In the genomic region with DNA sequence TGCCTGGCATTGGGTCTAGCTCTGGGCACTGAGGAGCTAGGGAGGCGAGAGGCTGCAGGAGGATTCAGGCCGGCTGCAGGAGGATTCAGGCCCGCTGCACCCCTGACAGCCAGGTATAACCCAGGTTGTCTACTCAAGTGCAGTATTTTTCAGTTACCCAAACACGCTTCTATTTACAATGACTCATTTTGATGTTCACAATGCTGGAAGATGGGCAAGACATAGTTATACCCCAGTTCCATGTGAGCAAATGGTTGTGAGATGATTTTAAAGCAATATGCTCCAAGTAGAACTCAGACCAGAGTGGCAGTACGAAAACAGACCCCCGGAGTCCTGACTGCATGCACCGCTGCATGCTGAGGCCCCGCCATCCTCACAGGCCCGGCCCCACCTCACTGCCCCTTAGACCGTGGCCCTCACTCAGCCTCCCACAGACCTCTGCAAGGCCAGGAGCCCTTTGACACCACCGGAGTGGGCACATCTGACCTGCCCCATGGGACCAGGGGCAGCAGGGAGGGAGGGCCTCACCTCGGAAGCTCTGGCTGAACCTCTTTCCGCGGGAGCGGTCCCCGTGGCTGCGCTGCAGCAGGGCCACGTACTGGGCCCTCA, we compare ENCODE assay signal across 28 cellular contexts. TPM values are rescaled to one million over a fixed set of nuclear protein-coding genes. Genes with fewer than 3 reads are reported as not detected.
A peak's percentile ranks its signal among the peaks of the same experiment; 100 is the strongest.
DNase-seq lines count a peak whose midpoint lies in the region; ATAC-seq and TF ChIP-seq lines count a peak whose summit lies in the region.
"Had no signal": no experiment of that assay in that cellular context is flagged by ENCODE, and none has a peak within 500 bp of the region (broad histone marks: within the 10 kb centered on the region; RNA-seq: fewer than 3 reads in every experiment).

No MANE protein-coding gene starts in this region.

- no peak overlapping the region for H3K27ac ChIP-seq in SK-N-SH (ENCODE audit: low read depth in 2 of 2, low read length in 1 of 2)
- H3K27ac ChIP-seq: 22Rv1, cardiac muscle cell, KMS-11, left lung, thyroid gland had no signal

- no peak overlapping the region for H3K4me2 ChIP-seq in SK-N-SH
- H3K4me2 ChIP-seq: KMS-11, smooth muscle cell had no signal

- no peaks in the 10 kb centered on the region for H3K79me2 ChIP-seq in SK-N-SH (ENCODE audit: insufficient read depth)

- no peaks in the 10 kb centered on the region for H3K9me2 ChIP-seq in SK-N-SH

- TF ChIP-seq CTCF in SK-N-SH (IDR thresholded peaks at IDR 0.05) (no peak), WTC11 (IDR thresholded peaks at IDR 0.05) (no peak), mesothelial cell of epicardium (IDR thresholded peaks at IDR 0.05; ENCODE audit: unreplicated experiment) (no peak)

- H3K4me1 Mint-ChIP-seq in WTC11 (peaks cover 48% of the 10 kb centered on the region), mesothelial cell of epicardium (peaks cover 3% of the 10 kb centered on the region)
- H3K4me1 Mint-ChIP-seq in stimulated activated memory B cell treated with anti-CD40 and anti-IgM and Interleukin-4, amounts not matched to agents 10 μg/mL and 1 μg/mL and 100 μg/mL, for 72 hours = peaks cover 9% of the 10 kb centered on the region

- no peaks in the 10 kb centered on the region for H3K9me3 Mint-ChIP-seq in WTC11
- H3K9me3 Mint-ChIP-seq in mesothelial cell of epicardium = no peaks in the 10 kb centered on the region
- H3K9me3 Mint-ChIP-seq in stimulated activated memory B cell treated with anti-CD40 and anti-IgM and Interleukin-4, amounts not matched to agents 10 μg/mL and 1 μg/mL and 100 μg/mL, for 72 hours = no peaks in the 10 kb centered on the region
- H3K9me3 Mint-ChIP-seq: activated T-cell treated with anti-CD3 and anti-CD28 coated beads, Interleukin-2, amount 50 U/mL, for 24 hours; dendritic cell treated with granulocyte-macrophage colony-stimulating factor and Interleukin-4, amounts not matched to agents 40 ng/mL and 50 ng/mL, for 4 days had no signal

- no peaks in the 10 kb centered on the region; a peak in 1 of 4 replicates for H3K4me1 ChIP-seq in SK-N-SH (ENCODE audit: control insufficient read depth in 1 of 2, insufficient read depth in 2 of 2, low read depth in 1 of 2, low read length in 1 of 2)

- H3K27me3 ChIP-seq in SK-N-SH (ENCODE audit: insufficient read depth) = no peaks in the 10 kb centered on the region
- H3K27me3 ChIP-seq: cardiac muscle cell, thyroid gland had no signal

- no peak for TF ChIP-seq EP300 in SK-N-SH (IDR thresholded peaks at IDR 0.05; ENCODE audit: borderline replicate concordance in 1 of 2, low read depth in 1 of 2, low read length in 1 of 2)

- H3K9me3 ChIP-seq in SK-N-SH = no peaks in the 10 kb centered on the region
- H3K9me3 ChIP-seq: left lung, thyroid gland had no signal

- no peak overlapping the region for H3K4me3 ChIP-seq in SK-N-SH (ENCODE audit: low read depth in 2 of 2, low read length in 1 of 2)
- H3K4me3 ChIP-seq: cardiac muscle cell, left lung, smooth muscle cell, thyroid gland had no signal

- H4K20me1 ChIP-seq in SK-N-SH (ENCODE audit: insufficient read depth) = no peaks in the 10 kb centered on the region

- 86% methylated on average over 8 of the region's 18 CpGs for WGBS in SK-N-SH (ENCODE audit: low lambda C conversion rate)

- peak; percentile 13; the same call in 1 of the 3 replicates for ATAC-seq in SK-N-SH treated with all-trans-retinoic acid at 6 μM for 48 hours
- ATAC-seq in WTC11 = no peak
- ATAC-seq in stimulated activated memory B cell treated with anti-CD40 and anti-IgM and Interleukin-4, amounts not matched to agents 10 μg/mL and 1 μg/mL and 100 μg/mL, for 72 hours = peak; percentile 21
- no peak for ATAC-seq in GM19328 (IDR thresholded peaks at IDR 0.05; ENCODE audit: unreplicated experiment)
- ATAC-seq: activated CD4-positive, CD25-positive, alpha-beta regulatory T cell treated with anti-CD3 and anti-CD28 coated beads, Interleukin-2, amount 50 U/mL, for 24 hours had no signal

- H3F3A ChIP-seq in SK-N-SH (replicated peaks; ENCODE audit: insufficient read depth) = no peaks in the 10 kb centered on the region

- H3K27ac Mint-ChIP-seq in WTC11 (peak overlapping the region; percentile 72; the same call in 1 of the 2 replicates), mesothelial cell of epicardium (no peak overlapping the region)
- no peak overlapping the region for H3K27ac Mint-ChIP-seq in stimulated activated memory B cell treated with anti-CD40 and anti-IgM and Interleukin-4, amounts not matched to agents 10 μg/mL and 1 μg/mL and 100 μg/mL, for 72 hours
- H3K27ac Mint-ChIP-seq: activated T-cell treated with anti-CD3 and anti-CD28 coated beads, Interleukin-2, amount 50 U/mL, for 24 hours; dendritic cell treated with granulocyte-macrophage colony-stimulating factor and Interleukin-4, amounts not matched to agents 40 ng/mL and 50 ng/mL, for 4 days had no signal

- peak overlapping the region; percentile 69 for H3K4me3 Mint-ChIP-seq in WTC11
- H3K4me3 Mint-ChIP-seq in mesothelial cell of epicardium = peak overlapping the region; percentile 46
- H3K4me3 Mint-ChIP-seq in stimulated activated memory B cell treated with anti-CD40 and anti-IgM and Interleukin-4, amounts not matched to agents 10 μg/mL and 1 μg/mL and 100 μg/mL, for 72 hours = no peak overlapping the region
- H3K4me3 Mint-ChIP-seq: activated T-cell treated with anti-CD3 and anti-CD28 coated beads, Interleukin-2, amount 50 U/mL, for 24 hours; dendritic cell treated with granulocyte-macrophage colony-stimulating factor and Interleukin-4, amounts not matched to agents 40 ng/mL and 50 ng/mL, for 4 days had no signal

- TF ChIP-seq RAD21 in SK-N-SH (IDR thresholded peaks at IDR 0.05; ENCODE audit: low read length) = no peak

- CTCF ChIA-PET in SK-N-SH (lab: Yijun Ruan, JAX) (interaction anchor here (2.0 to 2.1 kb wide), 2 partner anchors 11 to 414 kb away, joined by 7 read pairs; no protein-coding TSS in a partner anchor), WTC11 (lab: Charles Lee) (interaction anchor here (0.7 to 4.3 kb wide), 11 partner anchors 10 to 413 kb away, joined by 3 to 21 read pairs (median 6); no protein-coding TSS in a partner anchor)

- H3K27me3 Mint-ChIP-seq in WTC11 (ENCODE audit: low read depth) = no peaks in the 10 kb centered on the region; the same call in 1 of the 2 replicates
- peaks cover 11% of the 10 kb centered on the region for H3K27me3 Mint-ChIP-seq in mesothelial cell of epicardium (ENCODE audit: low read depth)
- H3K27me3 Mint-ChIP-seq in stimulated activated memory B cell treated with anti-CD40 and anti-IgM and Interleukin-4, amounts not matched to agents 10 μg/mL and 1 μg/mL and 100 μg/mL, for 72 hours = no peaks in the 10 kb centered on the region
- H3K27me3 Mint-ChIP-seq: activated T-cell treated with anti-CD3 and anti-CD28 coated beads, Interleukin-2, amount 50 U/mL, for 24 hours had no signal

- TF ChIP-seq POLR2A in erythroblast (IDR thresholded peaks at IDR 0.05; ENCODE audit: low read length) = no peak

- no peak for DNase-seq in SK-N-SH
- DNase-seq in WTC11 (ENCODE audit: low spot score) = no peak
- DNase-seq in mesothelial cell of epicardium (ENCODE audit: low spot score in 2 of 2, unreplicated experiment in 2 of 2) = no peak
- DNase-seq in erythroblast (lab: John Stamatoyannopoulos, UW) = no peak
- no peak for DNase-seq in activated CD4-positive, CD25-positive, alpha-beta regulatory T cell treated with anti-CD3 and anti-CD28 coated beads, Interleukin-2, amount 50 U/mL, for 72 hours
- DNase-seq: activated T-cell treated with anti-CD3 and anti-CD28 coated beads, Interleukin-2, amount 50 U/mL, for 24 hours; amygdala; COR-L47; HCEC 1CT; head of caudate nucleus; left lung; NCI-H2171 treated with DMSO at 0.1 percent for 48 hours; NCI-H524 treated with DMSO at 0.1 percent for 48 hours; stimulated activated CD4-positive, alpha-beta T cell treated with anti-CD3 and anti-CD28 coated beads, Interleukin-2, amount 100 ng/mL, for 48 hours; stimulated activated naive CD4-positive, alpha-beta T cell treated with Interleukin-2 at 50 U/mL for 16 hours; thyroid gland had no signal

- POLR2A ChIA-PET in SK-N-SH (lab: Yijun Ruan, JAX) = no interaction called here
- POLR2A ChIA-PET in WTC11 (lab: Charles Lee) = interaction anchor here (0.5 to 1.2 kb wide), 2 partner anchors 36 to 401 kb away, joined by 3 to 5 read pairs; partner anchors contain the start of gene PYCR2

- H3K36me3 Mint-ChIP-seq in WTC11 (0 out of 2 replicates have a peak, but pooled peaks cover 4% of the 10 kb centered on the region), mesothelial cell of epicardium (no peaks in the 10 kb centered on the region)
- no peaks in the 10 kb centered on the region for H3K36me3 Mint-ChIP-seq in stimulated activated memory B cell treated with anti-CD40 and anti-IgM and Interleukin-4, amounts not matched to agents 10 μg/mL and 1 μg/mL and 100 μg/mL, for 72 hours

- H2AFZ ChIP-seq in SK-N-SH (ENCODE audit: low read depth) = no peak overlapping the region

- no peaks in the 10 kb centered on the region for H3K36me3 ChIP-seq in SK-N-SH (replicated peaks in 1 of 2; ENCODE audit: control insufficient read depth in 1 of 2, insufficient read depth in 2 of 2, low read length in 1 of 2)
- H3K36me3 ChIP-seq: cardiac muscle cell, left lung, thyroid gland had no signal

- H3K9ac ChIP-seq in SK-N-SH = no peak overlapping the region
- H3K9ac ChIP-seq: KMS-11 had no signal

TF ChIP-seq in SK-N-SH treated with all-trans-retinoic acid at 6 μM for 48 hours, 23 proteins besides CTCF, POLR2A, EP300 and RAD21 (continues in another document):
- TF ChIP-seq PPARA (CRISPR knock-in tag; IDR thresholded peaks at IDR 0.05; ENCODE audit: borderline replicate concordance) = no peak

TF ChIP-seq in WTC11, 78 proteins besides CTCF, POLR2A, EP300 and RAD21 (continues in another document):
- 0 out of 2 replicates have a peak, but pooled peaks have one; percentile 19 for TF ChIP-seq ZNF121 (CRISPR knock-in tag; IDR thresholded peaks at IDR 0.05)

RNA-seq across cellular contexts. Expression of gene LEFTY1, which starts 0.6 kb away (rescaled TPM):
- polyA plus RNA-seq in SK-N-SH (2012; rRNA removed) = 0.05 and 0.07 TPM in 2 replicates
- 0.04 and 0.05 TPM in 2 replicates for polyA plus RNA-seq in SK-N-SH (2012; cell fraction: cytosol; rRNA removed)
- 0.33 and 0.50 TPM in 2 replicates for polyA plus RNA-seq in SK-N-SH (2012; cell fraction: nucleus; rRNA removed)
- 47.0 to 52.9 TPM (median 49.0 TPM) in 3 replicates for total RNA-seq in WTC11 (2021)
- total RNA-seq in mesothelial cell of epicardium = 1.6 to 1.7 TPM (median 1.6 TPM) in 3 replicates
- total RNA-seq: endothelial cell of umbilical vein, smooth muscle cell had no signal
- polyA plus RNA-seq: cardiac muscle cell, endothelial cell of umbilical vein, smooth muscle cell had no signal

RNA-seq across cellular contexts. Expression of gene TMEM63A, which starts 6.2 kb away (rescaled TPM):
- 13.5 and 18.5 TPM in 2 replicates for polyA plus RNA-seq in SK-N-SH (2012; rRNA removed)
- polyA plus RNA-seq in SK-N-SH (2012; cell fraction: cytosol; rRNA removed) = 3.2 and 5.1 TPM in 2 replicates
- 83.1 and 85.6 TPM in 2 replicates for polyA plus RNA-seq in SK-N-SH (2012; cell fraction: nucleus; rRNA removed)
- total RNA-seq in WTC11 (2021) = 61.1 to 91.7 TPM (median 69.3 TPM) in 3 replicates
- total RNA-seq in mesothelial cell of epicardium = 75.7 to 81.5 TPM (median 78.4 TPM) in 3 replicates

RNA-seq across cellular contexts. Expression of gene PYCR2, which starts 35.7 kb away (rescaled TPM):
- 95.3 and 124 TPM in 2 replicates for polyA plus RNA-seq in SK-N-SH (2012; rRNA removed)
- 49.6 and 70.6 TPM in 2 replicates for polyA plus RNA-seq in SK-N-SH (2012; cell fraction: cytosol; rRNA removed)
- polyA plus RNA-seq in SK-N-SH (2012; cell fraction: nucleus; rRNA removed) = 175 and 177 TPM in 2 replicates
- total RNA-seq in WTC11 (2021) (81.5 to 90.3 TPM (median 86.0 TPM) in 3 replicates), mesothelial cell of epicardium (36.6 to 38.9 TPM (median 37.0 TPM) in 3 replicates)

RNA-seq across cellular contexts. Expression of gene LEFTY2, which starts 52.6 kb away (rescaled TPM):
- not detected in 2 replicates for polyA plus RNA-seq in SK-N-SH (2012; rRNA removed)
- 0.01 TPM in 1 of 2 replicates, not detected in the other for polyA plus RNA-seq in SK-N-SH (2012; cell fraction: cytosol; rRNA removed)
- not detected in 2 replicates for polyA plus RNA-seq in SK-N-SH (2012; cell fraction: nucleus; rRNA removed)
- total RNA-seq in WTC11 (2021) (13.9 to 15.5 TPM (median 14.0 TPM) in 3 replicates), mesothelial cell of epicardium (0.38 to 0.74 TPM (median 0.57 TPM) in 3 replicates)
- total RNA-seq: endothelial cell of umbilical vein, mononuclear cell, renal cortical epithelial cell had no signal

Comparison
In these comparisons a context has a peak if more than half of its experiments do, and no peak if none do; other contexts are left out.
1. ATAC-seq: peak in SK-N-SH treated with all-trans-retinoic acid at 6 μM for 48 hours (single experiment) and stimulated activated memory B cell treated with anti-CD40 and anti-IgM and Interleukin-4, amounts not matched to agents 10 μg/mL and 1 μg/mL and 100 μg/mL, for 72 hours (single experiment); none in WTC11 (single experiment) and GM19328 (single experiment).
2. RNA of gene LEFTY1, which starts 0.6 kb away (total RNA-seq): 47.0 to 52.9 TPM in WTC11; 1.6 to 1.7 TPM in mesothelial cell of epicardium; every median in the first group is over 10 times any median in the second.